11 cellular contexts compared by ENCODE assay signal in genomic region chr4:121278811-121279368, GRCh38.
A peak's percentile ranks its signal among the peaks of the same experiment; 100 is the strongest.
DNase-seq lines count a peak whose midpoint lies in the region; ATAC-seq, FAIRE-seq and TF ChIP-seq lines count a peak whose summit lies in the region.
"Had no signal": no experiment of that assay in that cellular context is flagged by ENCODE, and none has a peak within 500 bp of the region (broad histone marks: within the 10 kb centered on the region; RNA-seq: fewer than 3 reads in every experiment).

No MANE protein-coding gene starts in this region.

- no peaks in the 10 kb centered on the region for H3K27me3 ChIP-seq in aorta (ENCODE audit: control insufficient read depth in 1 of 2, insufficient read depth in 2 of 2, low read length in 1 of 2)
- H3K27me3 ChIP-seq in sigmoid colon = no peaks in the 10 kb centered on the region
- H3K27me3 ChIP-seq in pancreas = no peaks in the 10 kb centered on the region

- no peak overlapping the region for H3K27ac Mint-ChIP-seq in CD14-positive monocyte
- H3K27ac Mint-ChIP-seq: activated T-helper 2 cell treated with anti-CD3 and anti-CD28 coated beads, Interferon-gamma antibody, Interleukin-2, Interleukin-4, amounts not matched to agents 10 μg/mL and 5 μg/mL and 100 μg/mL, durations not matched to agents 14 hours and 24 hours and 36 hours had no signal

- WGBS in aorta, 2 donors = 46 to 48% methylated on average over 4 of the region's 4 CpGs
- WGBS in sigmoid colon, 2 donors = 79 to 82% methylated on average over 4 of the region's 4 CpGs
- WGBS in pancreas, 2 donors = 41 to 43% methylated on average over 4 of the region's 4 CpGs

- ATAC-seq in GM18499 (IDR thresholded peaks at IDR 0.05; ENCODE audit: insufficient read depth, unreplicated experiment) = peak; percentile 89
- peak; percentile 78 for ATAC-seq in GM19455 (IDR thresholded peaks at IDR 0.05; ENCODE audit: unreplicated experiment)
- peak; percentile 85 for ATAC-seq in HG03045 (IDR thresholded peaks at IDR 0.05; ENCODE audit: unreplicated experiment)
- ATAC-seq in aorta (ENCODE audit: low FRiP score) = no peak
- ATAC-seq in pancreas = no peak

- DNase-seq in choroid plexus epithelial cell (ENCODE audit: low read depth) (peak; percentile 83), aorta (no peak), CD14-positive monocyte (ENCODE audit: low spot score) (no peak), sigmoid colon (no peak), pancreas (no peak)
- DNase-seq: esophagus squamous epithelium, SHP77 treated with DMSO at 0.1 percent for 48 hours had no signal

- no peaks in the 10 kb centered on the region for H3K36me3 Mint-ChIP-seq in CD14-positive monocyte

- no peak overlapping the region for H3K27ac ChIP-seq in aorta (ENCODE audit: low read depth in 1 of 2, low read length in 2 of 2)
- no peak overlapping the region for H3K27ac ChIP-seq in sigmoid colon
- H3K27ac ChIP-seq in pancreas = no peak overlapping the region
- H3K27ac ChIP-seq: esophagus squamous epithelium had no signal

- H3K4me1 Mint-ChIP-seq in CD14-positive monocyte = no peaks in the 10 kb centered on the region

- no peak overlapping the region for H3K4me3 ChIP-seq in choroid plexus epithelial cell (ENCODE audit: low read depth, low read length)
- no peak overlapping the region for H3K4me3 ChIP-seq in aorta (ENCODE audit: low read length in 2 of 2)
- H3K4me3 ChIP-seq in sigmoid colon = no peak overlapping the region
- no peak overlapping the region for H3K4me3 ChIP-seq in pancreas
- H3K4me3 ChIP-seq: esophagus squamous epithelium had no signal

- no peak for FAIRE-seq in pancreas (lab: Jason Lieb, UNC)

- TF ChIP-seq CTCF in choroid plexus epithelial cell (conservative IDR thresholded peaks at IDR 0.05; ENCODE audit: low read depth, low read length) (no peak), CD14-positive monocyte (IDR thresholded peaks at IDR 0.05) (no peak), sigmoid colon (IDR thresholded peaks at IDR 0.05) (no peak), pancreas (IDR thresholded peaks at IDR 0.05) (no peak)

- H3K9me3 Mint-ChIP-seq in CD14-positive monocyte = peaks cover 0 to 7% (median 0%) of the 10 kb centered on the region in 7 donors
- H3K9me3 Mint-ChIP-seq: activated T-helper 2 cell treated with anti-CD3 and anti-CD28 coated beads, Interferon-gamma antibody, Interleukin-2, Interleukin-4, amounts not matched to agents 10 μg/mL and 5 μg/mL and 100 μg/mL, durations not matched to agents 14 hours and 24 hours and 36 hours had no signal

- H3K36me3 ChIP-seq in aorta (ENCODE audit: control insufficient read depth in 1 of 2, insufficient read depth in 2 of 2, low read length in 1 of 2) (no peaks in the 10 kb centered on the region), sigmoid colon (no peaks in the 10 kb centered on the region), pancreas (no peaks in the 10 kb centered on the region)
- H3K36me3 ChIP-seq: esophagus squamous epithelium had no signal

- no peak overlapping the region for H3K4me3 Mint-ChIP-seq in CD14-positive monocyte

- intact Hi-C loops in aorta (cut with DNase I) = no loop called here
- intact Hi-C loops in CD14-positive monocyte (cut with micrococcal nuclease) = no loop called here
- intact Hi-C loops in sigmoid colon (cut with DNase I) = no loop called here
- intact Hi-C loops in pancreas (cut with DNase I) = no loop called here

- no peak for TF ChIP-seq EP300 in sigmoid colon (IDR thresholded peaks at IDR 0.05)

- no peaks in the 10 kb centered on the region for H3K4me1 ChIP-seq in aorta (ENCODE audit: control insufficient read depth in 1 of 2, insufficient read depth in 2 of 2, low read length in 2 of 2)
- no peaks in the 10 kb centered on the region for H3K4me1 ChIP-seq in sigmoid colon
- no peaks in the 10 kb centered on the region for H3K4me1 ChIP-seq in pancreas
- H3K4me1 ChIP-seq: esophagus squamous epithelium had no signal

- TF ChIP-seq POLR2A in sigmoid colon (IDR thresholded peaks at IDR 0.05) = no peak

- H3K27me3 Mint-ChIP-seq in CD14-positive monocyte (ENCODE audit: low read depth in 3 of 3) = peaks cover 1 to 3% (median 2%) of the 10 kb centered on the region in 3 donors

- H3K9me3 ChIP-seq in aorta (ENCODE audit: control insufficient read depth, low read length) = no peaks in the 10 kb centered on the region
- H3K9me3 ChIP-seq in sigmoid colon = no peaks in the 10 kb centered on the region
- H3K9me3 ChIP-seq in pancreas = no peaks in the 10 kb centered on the region
- H3K9me3 ChIP-seq: esophagus squamous epithelium had no signal

Comparison
In these comparisons a context has a peak if more than half of its experiments do, and no peak if none do; other contexts are left out.
1. ATAC-seq: peak in GM18499 (single experiment), GM19455 (single experiment) and HG03045 (single experiment); none in aorta (single experiment) and pancreas (0 of 4).